Comparison of ENCODE assay signal across 9 cellular contexts in the genomic region with DNA sequence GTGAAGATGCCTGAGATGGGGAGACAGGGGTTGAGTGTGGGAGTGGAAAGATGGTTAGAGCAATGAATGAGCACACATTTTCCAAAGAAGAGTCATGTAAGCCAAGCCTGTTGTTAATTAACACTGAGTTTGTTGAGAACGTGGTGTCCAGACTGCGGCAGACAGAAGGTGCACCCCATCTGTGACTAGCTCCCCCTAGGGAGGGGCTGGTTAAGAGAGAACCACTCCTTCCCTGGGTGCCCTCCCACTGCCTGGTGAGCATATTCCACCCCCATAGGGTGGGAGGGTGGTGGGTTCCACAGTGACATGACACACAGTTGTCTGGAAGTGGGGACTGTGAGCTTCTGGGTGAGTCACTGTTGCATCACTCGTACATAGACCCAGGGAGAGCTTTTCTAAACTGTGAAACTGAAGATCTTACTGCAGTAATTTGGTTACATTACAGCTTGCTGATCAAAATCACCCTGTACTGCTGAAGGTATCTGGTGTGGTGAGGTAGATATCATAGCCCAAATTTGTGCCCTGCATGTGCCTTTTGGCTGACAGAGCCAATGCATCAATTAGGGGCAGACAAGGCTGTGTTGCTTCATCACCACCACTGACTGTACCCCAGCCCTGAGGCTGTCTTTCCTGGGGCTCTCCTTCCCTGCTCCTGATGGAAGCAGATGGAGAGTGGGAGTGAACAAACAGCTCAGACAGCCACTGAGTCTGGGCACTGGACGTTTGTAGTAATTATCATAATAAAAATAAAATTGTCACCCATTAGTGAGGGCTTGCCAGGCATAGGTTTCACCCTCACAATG.
DNase-seq lines count a peak whose midpoint lies in the region; ATAC-seq and TF ChIP-seq lines count a peak whose summit lies in the region.
"Had no signal": no experiment of that assay in that cellular context is flagged by ENCODE, and none has a peak within 500 bp of the region (broad histone marks: within the 10 kb centered on the region; RNA-seq: fewer than 3 reads in every experiment).

No MANE protein-coding gene starts in this region.

- H3K36me3 ChIP-seq in left lung = no peaks in the 10 kb centered on the region
- no peaks in the 10 kb centered on the region for H3K36me3 ChIP-seq in tibial artery

- H3K4me1 ChIP-seq in left lung (no peaks in the 10 kb centered on the region), tibial artery (no peaks in the 10 kb centered on the region)

- peak; percentile 46 for ATAC-seq in left lung
- ATAC-seq: naive thymus-derived CD4-positive, alpha-beta T cell had no signal

- no peak for TF ChIP-seq CTCF in left lung (IDR thresholded peaks at IDR 0.05)
- no peak for TF ChIP-seq CTCF in tibial artery (IDR thresholded peaks at IDR 0.05)

- H3K27me3 ChIP-seq in left lung = no peaks in the 10 kb centered on the region
- H3K27me3 ChIP-seq in tibial artery = no peaks in the 10 kb centered on the region

- H3K9me3 ChIP-seq in left lung (no peaks in the 10 kb centered on the region), tibial artery (no peaks in the 10 kb centered on the region)

- H3K4me3 ChIP-seq in left lung (no peak overlapping the region), tibial artery (no peak overlapping the region)

- peak; percentile 55 for DNase-seq in activated T-cell treated with anti-CD3 and anti-CD28 coated beads for 24 hours (ENCODE audit: low read depth)
- no peak for DNase-seq in activated T-cell treated with anti-CD3 and anti-CD28 coated beads, Interleukin-2, amount 50 U/mL, for 1 hour
- DNase-seq in activated T-helper 9 cell treated with anti-CD3 and anti-CD28 coated beads, Interleukin-2, amount 50 U/mL, for 16 hours (ENCODE audit: low read depth) = peak; percentile 17
- no peak for DNase-seq in left lung
- peak; percentile 77 for DNase-seq in stromal cell of bone marrow (ENCODE audit: low read depth)
- DNase-seq in tibial artery = no peak
- DNase-seq in effector CD4-positive, alpha-beta T cell = no peak
- no peak for DNase-seq in NCI-H526 treated with DMSO at 0.1 percent for 48 hours (lab: John Stamatoyannopoulos, UW)

- H3K27ac ChIP-seq in left lung = no peak overlapping the region
- H3K27ac ChIP-seq in tibial artery = no peak overlapping the region

- intact Hi-C loops in left lung (cut with DNase I) (no loop called here), tibial artery (cut with DNase I; ENCODE audit: low total_unique reads) (no loop called here)

Comparison
In these comparisons a context has a peak if more than half of its experiments do, and no peak if none do; other contexts are left out.
1. DNase-seq: peak in activated T-cell treated with anti-CD3 and anti-CD28 coated beads for 24 hours (single experiment), activated T-helper 9 cell treated with anti-CD3 and anti-CD28 coated beads, Interleukin-2, amount 50 U/mL, for 16 hours (single experiment) and stromal cell of bone marrow (single experiment); none in activated T-cell treated with anti-CD3 and anti-CD28 coated beads, Interleukin-2, amount 50 U/mL, for 1 hour (single experiment), left lung (0 of 2), tibial artery (0 of 2), effector CD4-positive, alpha-beta T cell (single experiment) and NCI-H526 treated with DMSO at 0.1 percent for 48 hours (single experiment).